8 cellular contexts compared by ENCODE assay signal in genomic region chr6:52994031-52994788, GRCh38. TPM values are rescaled to one million over a fixed set of nuclear protein-coding genes. Genes with fewer than 3 reads are reported as not detected.
DNase-seq lines count a peak whose midpoint lies in the region; ATAC-seq, FAIRE-seq and TF ChIP-seq lines count a peak whose summit lies in the region.

No MANE protein-coding gene starts in this region.

- peak overlapping the region; percentile 100 for H3K27ac Mint-ChIP-seq in stimulated activated naive B cell treated with anti-CD40 and anti-IgM and Interleukin-4, amounts not matched to agents 10 μg/mL and 1 μg/mL and 100 μg/mL, for 72 hours

- H3K4me3 Mint-ChIP-seq in stimulated activated naive B cell treated with anti-CD40 and anti-IgM and Interleukin-4, amounts not matched to agents 10 μg/mL and 1 μg/mL and 100 μg/mL, for 72 hours = peak overlapping the region; percentile 89 to 92

- no peak for TF ChIP-seq CTCF in BE2C (IDR thresholded peaks at IDR 0.05; ENCODE audit: low read depth, low read length)
- TF ChIP-seq CTCF in bronchial epithelial cell (IDR thresholded peaks at IDR 0.05; ENCODE audit: insufficient read depth, low read length, severe bottlenecking) = no peak
- no peak for TF ChIP-seq CTCF in kidney epithelial cell (IDR thresholded peaks at IDR 0.05; ENCODE audit: insufficient read depth, low read length, poor library complexity, severe bottlenecking)

- H3K9me3 Mint-ChIP-seq in stimulated activated naive B cell treated with anti-CD40 and anti-IgM and Interleukin-4, amounts not matched to agents 10 μg/mL and 1 μg/mL and 100 μg/mL, for 72 hours = no peaks in the 10 kb centered on the region

- peak overlapping the region; percentile 91 for H3K4me3 ChIP-seq in BE2C (ENCODE audit: low read depth, low read length)
- H3K4me3 ChIP-seq in bronchial epithelial cell (ENCODE audit: low read depth, low read length) = peak overlapping the region; percentile 55
- H3K4me3 ChIP-seq in kidney epithelial cell (ENCODE audit: low read depth, low read length) = peak overlapping the region; percentile 86

- H3K27me3 Mint-ChIP-seq in stimulated activated naive B cell treated with anti-CD40 and anti-IgM and Interleukin-4, amounts not matched to agents 10 μg/mL and 1 μg/mL and 100 μg/mL, for 72 hours = peaks cover 0 to 5% of the 10 kb centered on the region in 2 donors

- no peaks in the 10 kb centered on the region for H3K27me3 ChIP-seq in BE2C
- H3K27me3 ChIP-seq in bronchial epithelial cell (ENCODE audit: control insufficient read depth, insufficient read depth, low read length) = no peaks in the 10 kb centered on the region
- H3K27me3 ChIP-seq in kidney epithelial cell (ENCODE audit: control insufficient read depth, insufficient read depth, low read length) = no peaks in the 10 kb centered on the region

- peaks cover 8% of the 10 kb centered on the region; the same call in 1 of the 2 replicates for H3K36me3 ChIP-seq in BE2C
- peaks cover 2% of the 10 kb centered on the region for H3K36me3 ChIP-seq in bronchial epithelial cell (ENCODE audit: control insufficient read depth, insufficient read depth, low read length)
- H3K36me3 ChIP-seq in kidney epithelial cell (ENCODE audit: control insufficient read depth, insufficient read depth, low read length) = no peaks in the 10 kb centered on the region

- H3K4me1 ChIP-seq in BE2C = no peaks in the 10 kb centered on the region

- peaks cover 2 to 17% of the 10 kb centered on the region in 2 donors for H3K36me3 Mint-ChIP-seq in stimulated activated naive B cell treated with anti-CD40 and anti-IgM and Interleukin-4, amounts not matched to agents 10 μg/mL and 1 μg/mL and 100 μg/mL, for 72 hours

- no peak for FAIRE-seq in bronchial epithelial cell (lab: Jason Lieb, UNC)

- H3K9me3 ChIP-seq in BE2C = no peaks in the 10 kb centered on the region

- H3K4me1 Mint-ChIP-seq in stimulated activated naive B cell treated with anti-CD40 and anti-IgM and Interleukin-4, amounts not matched to agents 10 μg/mL and 1 μg/mL and 100 μg/mL, for 72 hours = peaks cover 22 to 37% of the 10 kb centered on the region in 2 donors

- DNase-seq in BE2C (peak; percentile 35), NCI-H748 (lab: John Stamatoyannopoulos, UW; ENCODE audit: unreplicated experiment) (peak; percentile 76), bronchial epithelial cell (ENCODE audit: low read depth) (peak; percentile 46), kidney epithelial cell (ENCODE audit: low read depth) (no peak), HUDEP-2 (lab: John Stamatoyannopoulos, UW; ENCODE audit: unreplicated experiment in 76 of 76) (no peak)
- DNase-seq in stimulated activated naive B cell treated with anti-CD40 and anti-IgM and Interleukin-4, amounts not matched to agents 10 μg/mL and 1 μg/mL and 100 μg/mL, for 72 hours = no peak
- DNase-seq in activated CD4-positive, alpha-beta T cell treated with anti-CD3 and anti-CD28 coated beads for 48 hours = no peak

- ATAC-seq in GM19351 (IDR thresholded peaks at IDR 0.05; ENCODE audit: unreplicated experiment) = peak; percentile 5
- peak; percentile 1 to 2 for ATAC-seq in stimulated activated naive B cell treated with anti-CD40 and anti-IgM and Interleukin-4, amounts not matched to agents 10 μg/mL and 1 μg/mL and 100 μg/mL, for 72 hours (replicated peaks)

RNA-seq across cellular contexts. Expression of gene GSTA4, which starts 0.9 kb away (rescaled TPM):
- 36.3 TPM for polyA plus RNA-seq in BE2C (2012; ENCODE audit: insufficient read depth, insufficient read length, low read depth)
- total RNA-seq in bronchial epithelial cell (10.8 and 26.8 TPM in 2 replicates), kidney epithelial cell (13.1 and 14.3 TPM in 2 replicates)

Comparison
In these comparisons a context has a peak if more than half of its experiments do, and no peak if none do; other contexts are left out.
1. DNase-seq: peak in BE2C (single experiment), NCI-H748 (single experiment) and bronchial epithelial cell (single experiment); none in kidney epithelial cell (single experiment), stimulated activated naive B cell treated with anti-CD40 and anti-IgM and Interleukin-4, amounts not matched to agents 10 μg/mL and 1 μg/mL and 100 μg/mL, for 72 hours (single experiment), HUDEP-2 (0 of 76) and activated CD4-positive, alpha-beta T cell treated with anti-CD3 and anti-CD28 coated beads for 48 hours (single experiment).
2. Peak in every context shown above with its lines, with median percentiles within 50 percentile points of each other: H3K4me3 ChIP-seq.